8 cellular contexts compared by ENCODE assay signal in the genomic region with DNA sequence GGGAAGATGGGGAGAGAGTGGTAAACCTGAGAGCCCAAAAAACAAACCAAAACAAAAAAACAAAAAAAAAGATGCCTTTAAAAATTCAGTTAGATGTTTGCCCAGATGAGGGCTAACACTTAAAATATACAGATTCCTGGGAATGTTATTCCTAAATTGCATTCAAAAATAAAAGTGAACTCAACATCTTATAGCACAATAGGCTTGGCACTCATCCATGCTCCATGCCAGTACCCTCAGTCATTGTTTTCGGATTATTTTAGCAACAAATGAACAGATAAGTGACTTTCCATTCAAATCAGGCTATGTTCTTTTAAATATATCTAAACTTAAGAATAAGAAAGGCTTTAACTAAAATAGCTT. TPM values are rescaled to one million over a fixed set of nuclear protein-coding genes. Genes with fewer than 3 reads are reported as not detected.
A peak's percentile ranks its signal among the peaks of the same experiment; 100 is the strongest.
DNase-seq lines count a peak whose midpoint lies in the region; ATAC-seq and TF ChIP-seq lines count a peak whose summit lies in the region.

No MANE protein-coding gene starts in this region.

- 33 to 51% (median 43%) methylated on average over 1 of the region's 1 CpG for WGBS in ovary, 3 donors

- no peak for TF ChIP-seq CTCF in A673 (conservative IDR thresholded peaks at IDR 0.05; ENCODE audit: low read depth, low read length)
- no peak for TF ChIP-seq CTCF in MCF 10A (IDR thresholded peaks at IDR 0.05; ENCODE audit: unreplicated experiment)
- no peak for TF ChIP-seq CTCF in mesothelial cell of epicardium (IDR thresholded peaks at IDR 0.05; ENCODE audit: unreplicated experiment)
- TF ChIP-seq CTCF in ovary (IDR thresholded peaks at IDR 0.05), result no peak

- no peak for ATAC-seq in GM18870 (IDR thresholded peaks at IDR 0.05; ENCODE audit: unreplicated experiment)

- DNase-seq in A673 (ENCODE audit: low spot score) (peak; percentile 40), MCF 10A (ENCODE audit: unreplicated experiment) (no peak), mesothelial cell of epicardium (ENCODE audit: low spot score in 2 of 2, unreplicated experiment in 2 of 2) (no peak), NCI-H187 treated with DMSO at 0.1 percent for 48 hours (lab: John Stamatoyannopoulos, UW) (no peak), Kasumi-1 (lab: John Stamatoyannopoulos, UW) (no peak), ovary (no peak)

- CTCF ChIA-PET in A673 (lab: Charles Lee), result interaction anchor here (0.6 to 1.9 kb wide), 2 partner anchors 109 to 269 kb away, joined by 7 read pairs; no protein-coding TSS in a partner anchor
- CTCF ChIA-PET in MCF 10A (lab: Yijun Ruan, JAX), result interaction anchor here (1.0 to 4.1 kb wide), 10 partner anchors 9 to 237 kb away, joined by 3 to 23 read pairs (median 7); no protein-coding TSS in a partner anchor

- peak overlapping the region; percentile 91 for H3K4me3 ChIP-seq in A673 (ENCODE audit: low read depth, low read length, poor library complexity, severe bottlenecking)
- 0 out of 2 replicates have a peak overlapping the region, but pooled peaks have one; percentile 84 for H3K4me3 ChIP-seq in HUES48 (ENCODE audit: low read depth, low read length)
- no peak overlapping the region for H3K4me3 ChIP-seq in ovary

- TF ChIP-seq EP300 in ovary (IDR thresholded peaks at IDR 0.05), result no peak

- H3K27me3 ChIP-seq in A673 (replicated peaks; ENCODE audit: insufficient read depth, low read depth, low read length, poor library complexity), result no peaks in the 10 kb centered on the region
- H3K27me3 ChIP-seq in HUES48 (ENCODE audit: control insufficient read depth, insufficient read depth, low read length), result peaks cover 7% of the 10 kb centered on the region
- H3K27me3 ChIP-seq in ovary, result no peaks in the 10 kb centered on the region

- no TSS peak for BruUV-seq in A673 (replicated peaks; lab: Mats Ljungman, UMichigan)
- BruUV-seq in MCF 10A (replicated peaks; lab: Mats Ljungman, UMichigan), result no TSS peak

- POLR2A ChIA-PET in A673 (lab: Charles Lee; ENCODE audit: low non-redundant PET), result interaction anchor here (1.9 kb wide), 1 partner anchor 11 kb away, joined by 8 read pairs; no protein-coding TSS in a partner anchor
- POLR2A ChIA-PET in MCF 10A (lab: Yijun Ruan, JAX), result interaction anchor here (0.6 to 6.6 kb wide), 39 partner anchors 8 to 594 kb away, joined by 3 to 110 read pairs (median 8); a partner anchor contains a TSS

- intact Hi-C loops in A673 (cut with micrococcal nuclease; ENCODE audit: unreplicated experiment), result loop anchor here (5.0 kb wide), 1 partner anchor 224 kb away; no protein-coding TSS in a partner anchor
- intact Hi-C loops in MCF 10A (cut with micrococcal nuclease), result loop anchor here (1.0 to 10.0 kb wide), 3 partner anchors 86 to 222 kb away; no protein-coding TSS in a partner anchor
- intact Hi-C loops in ovary (cut with DNase I), result loop anchor here (5.0 to 10.0 kb wide), 3 partner anchors 41 to 988 kb away; a partner anchor contains a TSS

- H3K9ac ChIP-seq in HUES48 (ENCODE audit: low read depth, low read length), result no peak overlapping the region

- TF ChIP-seq POLR2A in ovary (IDR thresholded peaks at IDR 0.05), result no peak

- H3K4me1 Mint-ChIP-seq in MCF 10A (ENCODE audit: insufficient read depth, unreplicated experiment), result peaks cover 46% of the 10 kb centered on the region
- peaks cover 72% of the 10 kb centered on the region for H3K4me1 Mint-ChIP-seq in mesothelial cell of epicardium

- H3K9me3 Mint-ChIP-seq in MCF 10A (ENCODE audit: unreplicated experiment) (no peaks in the 10 kb centered on the region), mesothelial cell of epicardium (no peaks in the 10 kb centered on the region)

- peaks cover 43% of the 10 kb centered on the region for H3K36me3 Mint-ChIP-seq in MCF 10A (ENCODE audit: insufficient read depth, unreplicated experiment)
- no peaks in the 10 kb centered on the region for H3K36me3 Mint-ChIP-seq in mesothelial cell of epicardium

- H3K9me3 ChIP-seq in A673 (ENCODE audit: low read depth, low read length, poor library complexity, severe bottlenecking) (no peaks in the 10 kb centered on the region), HUES48 (ENCODE audit: control insufficient read depth, insufficient read depth, low read length) (no peaks in the 10 kb centered on the region), ovary (no peaks in the 10 kb centered on the region)

- peaks cover 65% of the 10 kb centered on the region for H3K36me3 ChIP-seq in A673 (ENCODE audit: insufficient read depth, low read length, poor library complexity, severe bottlenecking)
- H3K36me3 ChIP-seq in HUES48 (ENCODE audit: control insufficient read depth, insufficient read depth, low read length), result peaks cover 4% of the 10 kb centered on the region; the same call in 1 of the 2 replicates
- H3K36me3 ChIP-seq in ovary, result no peaks in the 10 kb centered on the region

- H3K27ac ChIP-seq in A673 (ENCODE audit: low read depth, low read length, poor library complexity, severe bottlenecking) (peak overlapping the region; percentile 97), HUES48 (ENCODE audit: low read depth, low read length) (peak overlapping the region; percentile 77), ovary (peak overlapping the region in 1 of 2 donors; percentile 38)

- peak overlapping the region; percentile 94 for H3K4me3 Mint-ChIP-seq in MCF 10A (ENCODE audit: unreplicated experiment)
- H3K4me3 Mint-ChIP-seq in mesothelial cell of epicardium, result no peak overlapping the region

- H3K4me1 ChIP-seq in A673 (ENCODE audit: insufficient read depth, low read length, poor library complexity, severe bottlenecking) (peaks cover 58% of the 10 kb centered on the region), HUES48 (ENCODE audit: control insufficient read depth, insufficient read depth, low read length) (peaks cover 69% of the 10 kb centered on the region), ovary (ENCODE audit: insufficient read depth) (peaks cover 25% of the 10 kb centered on the region)

- peak overlapping the region; percentile 78 for H3K27ac Mint-ChIP-seq in MCF 10A (ENCODE audit: low read depth, unreplicated experiment)
- H3K27ac Mint-ChIP-seq in mesothelial cell of epicardium, result peak overlapping the region; percentile 91

- no peaks in the 10 kb centered on the region for H3K27me3 Mint-ChIP-seq in MCF 10A (ENCODE audit: insufficient read depth, unreplicated experiment)
- H3K27me3 Mint-ChIP-seq in mesothelial cell of epicardium (ENCODE audit: low read depth), result no peaks in the 10 kb centered on the region

RNA-seq across cellular contexts. Expression of a gene that starts 3.7 kb away (rescaled TPM):
- total RNA-seq in A673 (2021) (1,293 and 1,420 TPM in 2 replicates), MCF 10A (2022) (361 and 378 TPM in 2 replicates), mesothelial cell of epicardium (215 to 221 TPM (median 219 TPM) in 3 replicates), ovary (100 to 1,000 TPM; 106 to 279 (median 196) TPM)
- polyA plus RNA-seq in ovary, result 100 to 1,000 TPM; 184 to 388 TPM
